ENCODE assay signal across 1 cellular context in the genomic region with DNA sequence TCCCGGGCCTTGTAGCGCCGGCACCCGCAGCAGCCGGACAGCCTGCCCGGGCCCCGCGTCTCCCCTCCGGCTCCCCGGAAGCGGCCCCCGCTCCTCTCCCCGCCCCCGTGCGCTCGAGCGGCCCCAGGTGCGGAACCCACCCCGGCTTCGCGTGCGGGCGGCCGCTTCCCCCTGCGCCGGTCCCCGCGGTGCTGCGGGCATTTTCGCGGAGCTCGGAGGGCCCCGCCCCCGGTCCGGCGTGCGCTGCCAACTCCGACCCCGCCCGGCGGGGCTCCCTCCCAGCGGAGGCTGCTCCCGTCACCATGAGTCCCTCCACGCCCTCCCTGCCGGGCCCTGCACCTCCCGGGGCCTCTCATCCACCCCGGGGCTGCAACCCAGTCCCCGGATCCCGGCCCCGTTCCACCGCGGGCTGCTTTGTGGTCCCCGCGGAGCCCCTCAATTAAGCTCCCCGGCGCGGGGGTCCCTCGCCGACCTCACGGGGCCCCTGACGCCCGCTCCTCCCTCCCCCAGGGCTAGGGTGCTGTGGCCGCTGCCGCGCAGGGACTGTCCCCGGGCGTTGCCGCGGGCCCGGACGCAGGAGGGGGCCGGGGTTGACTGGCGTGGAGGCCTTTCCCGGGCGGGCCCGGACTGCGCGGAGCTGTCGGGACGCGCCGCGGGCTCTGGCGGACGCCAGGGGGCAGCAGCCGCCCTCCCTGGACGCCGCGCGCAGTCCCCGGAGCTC.
A peak's percentile ranks its signal among the peaks of the same experiment; 100 is the strongest.
TF ChIP-seq lines count a peak whose summit lies in the region.

No MANE protein-coding gene starts in this region.

TF ChIP-seq in HepG2, 621 proteins besides CTCF, POLR2A, EP300 and RAD21 (continued from another document and continues in another):
- TF ChIP-seq BCL3 (CRISPR knock-in tag; IDR thresholded peaks at IDR 0.05), result peak; percentile 68; the same call in 1 of the 2 replicates
- peak; percentile 54 for TF ChIP-seq SALL1 (CRISPR knock-in tag; IDR thresholded peaks at IDR 0.05)
- no peak for TF ChIP-seq MTF1 (CRISPR knock-in tag; IDR thresholded peaks at IDR 0.05)
- TF ChIP-seq SKI (IDR thresholded peaks at IDR 0.05; ENCODE audit: partially characterized antibody), result peak; percentile 53
- no peak for TF ChIP-seq ZNF33B (CRISPR knock-in tag; IDR thresholded peaks at IDR 0.05)
- TF ChIP-seq, protein P1, sequence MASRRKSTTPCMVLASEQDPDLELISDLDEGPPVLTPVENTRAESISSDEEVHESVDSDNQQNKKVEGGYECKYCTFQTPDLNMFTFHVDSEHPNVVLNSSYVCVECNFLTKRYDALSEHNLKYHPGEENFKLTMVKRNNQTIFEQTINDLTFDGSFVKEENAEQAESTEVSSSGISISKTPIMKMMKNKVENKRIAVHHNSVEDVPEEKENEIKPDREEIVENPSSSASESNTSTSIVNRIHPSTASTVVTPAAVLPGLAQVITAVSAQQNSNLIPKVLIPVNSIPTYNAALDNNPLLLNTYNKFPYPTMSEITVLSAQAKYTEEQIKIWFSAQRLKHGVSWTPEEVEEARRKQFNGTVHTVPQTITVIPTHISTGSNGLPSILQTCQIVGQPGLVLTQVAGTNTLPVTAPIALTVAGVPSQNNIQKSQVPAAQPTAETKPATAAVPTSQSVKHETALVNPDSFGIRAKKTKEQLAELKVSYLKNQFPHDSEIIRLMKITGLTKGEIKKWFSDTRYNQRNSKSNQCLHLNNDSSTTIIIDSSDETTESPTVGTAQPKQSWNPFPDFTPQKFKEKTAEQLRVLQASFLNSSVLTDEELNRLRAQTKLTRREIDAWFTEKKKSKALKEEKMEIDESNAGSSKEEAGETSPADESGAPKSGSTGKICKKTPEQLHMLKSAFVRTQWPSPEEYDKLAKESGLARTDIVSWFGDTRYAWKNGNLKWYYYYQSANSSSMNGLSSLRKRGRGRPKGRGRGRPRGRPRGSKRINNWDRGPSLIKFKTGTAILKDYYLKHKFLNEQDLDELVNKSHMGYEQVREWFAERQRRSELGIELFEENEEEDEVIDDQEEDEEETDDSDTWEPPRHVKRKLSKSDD (CRISPR knock-in tag; IDR thresholded peaks at IDR 0.05; ENCODE audit: low read depth), result peak; percentile 9; the same call in 1 of the 2 replicates
- TF ChIP-seq MAZ (IDR thresholded peaks at IDR 0.05; ENCODE audit: borderline replicate concordance, low read depth, low read length), result no peak; the same call in none of the 2 replicates
- TF ChIP-seq MAZ (CRISPR knock-in tag; IDR thresholded peaks at IDR 0.05; ENCODE audit: low read depth), result peak; percentile 66; the same call in 1 of the 2 replicates
- TF ChIP-seq, protein P2, sequence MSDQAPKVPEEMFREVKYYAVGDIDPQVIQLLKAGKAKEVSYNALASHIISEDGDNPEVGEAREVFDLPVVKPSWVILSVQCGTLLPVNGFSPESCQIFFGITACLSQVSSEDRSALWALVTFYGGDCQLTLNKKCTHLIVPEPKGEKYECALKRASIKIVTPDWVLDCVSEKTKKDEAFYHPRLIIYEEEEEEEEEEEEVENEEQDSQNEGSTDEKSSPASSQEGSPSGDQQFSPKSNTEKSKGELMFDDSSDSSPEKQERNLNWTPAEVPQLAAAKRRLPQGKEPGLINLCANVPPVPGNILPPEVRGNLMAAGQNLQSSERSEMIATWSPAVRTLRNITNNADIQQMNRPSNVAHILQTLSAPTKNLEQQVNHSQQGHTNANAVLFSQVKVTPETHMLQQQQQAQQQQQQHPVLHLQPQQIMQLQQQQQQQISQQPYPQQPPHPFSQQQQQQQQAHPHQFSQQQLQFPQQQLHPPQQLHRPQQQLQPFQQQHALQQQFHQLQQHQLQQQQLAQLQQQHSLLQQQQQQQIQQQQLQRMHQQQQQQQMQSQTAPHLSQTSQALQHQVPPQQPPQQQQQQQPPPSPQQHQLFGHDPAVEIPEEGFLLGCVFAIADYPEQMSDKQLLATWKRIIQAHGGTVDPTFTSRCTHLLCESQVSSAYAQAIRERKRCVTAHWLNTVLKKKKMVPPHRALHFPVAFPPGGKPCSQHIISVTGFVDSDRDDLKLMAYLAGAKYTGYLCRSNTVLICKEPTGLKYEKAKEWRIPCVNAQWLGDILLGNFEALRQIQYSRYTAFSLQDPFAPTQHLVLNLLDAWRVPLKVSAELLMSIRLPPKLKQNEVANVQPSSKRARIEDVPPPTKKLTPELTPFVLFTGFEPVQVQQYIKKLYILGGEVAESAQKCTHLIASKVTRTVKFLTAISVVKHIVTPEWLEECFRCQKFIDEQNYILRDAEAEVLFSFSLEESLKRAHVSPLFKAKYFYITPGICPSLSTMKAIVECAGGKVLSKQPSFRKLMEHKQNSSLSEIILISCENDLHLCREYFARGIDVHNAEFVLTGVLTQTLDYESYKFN (CRISPR knock-in tag; conservative IDR thresholded peaks at IDR 0.05), result 0 out of 2 replicates have a peak, but pooled peaks have one; percentile 12
- no peak for TF ChIP-seq TCF7L2 (IDR thresholded peaks at IDR 0.05; ENCODE audit: low read depth, low read length)
- TF ChIP-seq SETDB1 (CRISPR knock-in tag; IDR thresholded peaks at IDR 0.05; ENCODE audit: borderline replicate concordance), result no peak
- TF ChIP-seq ZNF709 (CRISPR knock-in tag; IDR thresholded peaks at IDR 0.05), result no peak
- TF ChIP-seq CC2D1A (CRISPR knock-in tag; IDR thresholded peaks at IDR 0.05), result no peak
- no peak for TF ChIP-seq HOXD1 (CRISPR knock-in tag; IDR thresholded peaks at IDR 0.05)
- TF ChIP-seq ZNF274 (CRISPR knock-in tag; IDR thresholded peaks at IDR 0.05), result peak; percentile 86; the same call in 1 of the 2 replicates
- peak; percentile 66 for TF ChIP-seq HNRNPLL (IDR thresholded peaks at IDR 0.05; ENCODE audit: low read depth, low read length, poor library complexity, severe bottlenecking)
- no peak for TF ChIP-seq HBP1 (CRISPR knock-in tag; IDR thresholded peaks at IDR 0.05; ENCODE audit: low read depth)
- TF ChIP-seq, protein P3, sequence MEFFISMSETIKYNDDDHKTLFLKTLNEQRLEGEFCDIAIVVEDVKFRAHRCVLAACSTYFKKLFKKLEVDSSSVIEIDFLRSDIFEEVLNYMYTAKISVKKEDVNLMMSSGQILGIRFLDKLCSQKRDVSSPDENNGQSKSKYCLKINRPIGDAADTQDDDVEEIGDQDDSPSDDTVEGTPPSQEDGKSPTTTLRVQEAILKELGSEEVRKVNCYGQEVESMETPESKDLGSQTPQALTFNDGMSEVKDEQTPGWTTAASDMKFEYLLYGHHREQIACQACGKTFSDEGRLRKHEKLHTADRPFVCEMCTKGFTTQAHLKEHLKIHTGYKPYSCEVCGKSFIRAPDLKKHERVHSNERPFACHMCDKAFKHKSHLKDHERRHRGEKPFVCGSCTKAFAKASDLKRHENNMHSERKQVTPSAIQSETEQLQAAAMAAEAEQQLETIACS (CRISPR knock-in tag; IDR thresholded peaks at IDR 0.05), result peak; percentile 5; the same call in 1 of the 2 replicates
- no peak for TF ChIP-seq ELF4 (CRISPR knock-in tag; IDR thresholded peaks at IDR 0.05; ENCODE audit: borderline replicate concordance)
- TF ChIP-seq MEIS2 (CRISPR knock-in tag; IDR thresholded peaks at IDR 0.05), result no peak
- TF ChIP-seq TCF12 (IDR thresholded peaks at IDR 0.05), result no peak
- no peak for TF ChIP-seq TCF12 (CRISPR knock-in tag; IDR thresholded peaks at IDR 0.05)
- TF ChIP-seq TAF15 (IDR thresholded peaks at IDR 0.05; ENCODE audit: low read depth, low read length, poor library complexity, severe bottlenecking), result peak; percentile 24
- peak; percentile 53; the same call in 1 of the 2 replicates for TF ChIP-seq ZNF546 (CRISPR knock-in tag; conservative IDR thresholded peaks at IDR 0.05)
- TF ChIP-seq SMARCE1 (IDR thresholded peaks at IDR 0.05; ENCODE audit: borderline replicate concordance), result no peak
- no peak for TF ChIP-seq CEBPZ (IDR thresholded peaks at IDR 0.05; ENCODE audit: low read length)
- TF ChIP-seq NR2C2 (CRISPR knock-in tag; IDR thresholded peaks at IDR 0.05; ENCODE audit: borderline replicate concordance), result peak; percentile 75; the same call in 1 of the 2 replicates
- TF ChIP-seq, protein P4, sequence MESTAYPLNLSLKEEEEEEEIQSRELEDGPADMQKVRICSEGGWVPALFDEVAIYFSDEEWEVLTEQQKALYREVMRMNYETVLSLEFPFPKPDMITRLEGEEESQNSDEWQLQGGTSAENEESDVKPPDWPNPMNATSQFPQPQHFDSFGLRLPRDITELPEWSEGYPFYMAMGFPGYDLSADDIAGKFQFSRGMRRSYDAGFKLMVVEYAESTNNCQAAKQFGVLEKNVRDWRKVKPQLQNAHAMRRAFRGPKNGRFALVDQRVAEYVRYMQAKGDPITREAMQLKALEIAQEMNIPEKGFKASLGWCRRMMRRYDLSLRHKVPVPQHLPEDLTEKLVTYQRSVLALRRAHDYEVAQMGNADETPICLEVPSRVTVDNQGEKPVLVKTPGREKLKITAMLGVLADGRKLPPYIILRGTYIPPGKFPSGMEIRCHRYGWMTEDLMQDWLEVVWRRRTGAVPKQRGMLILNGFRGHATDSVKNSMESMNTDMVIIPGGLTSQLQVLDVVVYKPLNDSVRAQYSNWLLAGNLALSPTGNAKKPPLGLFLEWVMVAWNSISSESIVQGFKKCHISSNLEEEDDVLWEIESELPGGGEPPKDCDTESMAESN (CRISPR knock-in tag; conservative IDR thresholded peaks at IDR 0.05), result peak; percentile 54; the same call in 1 of the 2 replicates
- TF ChIP-seq JUN (CRISPR knock-in tag; IDR thresholded peaks at IDR 0.05), result no peak
- TF ChIP-seq ARID4A (CRISPR knock-in tag; IDR thresholded peaks at IDR 0.05; ENCODE audit: borderline replicate concordance), result peak; percentile 53; the same call in 1 of the 2 replicates
- TF ChIP-seq ARNT2 (CRISPR knock-in tag; IDR thresholded peaks at IDR 0.05; ENCODE audit: low read depth), result peak; percentile 42; the same call in 1 of the 2 replicates
- TF ChIP-seq MBNL3 (CRISPR knock-in tag; conservative IDR thresholded peaks at IDR 0.05), result no peak
- no peak for TF ChIP-seq ARID2 (CRISPR knock-in tag; IDR thresholded peaks at IDR 0.05; ENCODE audit: borderline replicate concordance)
- TF ChIP-seq CREM (IDR thresholded peaks at IDR 0.05), result no peak
- TF ChIP-seq CREM (CRISPR knock-in tag; IDR thresholded peaks at IDR 0.05), result no peak
- no peak for TF ChIP-seq TGIF2 (CRISPR knock-in tag; IDR thresholded peaks at IDR 0.05)
- TF ChIP-seq ZNF615 (CRISPR knock-in tag; IDR thresholded peaks at IDR 0.05; ENCODE audit: borderline replicate concordance), result no peak
